In genomic region chr4:1890979-1891378, GRCh38 we compare ENCODE assay signal across 13 cellular contexts. TPM values are rescaled to one million over a fixed set of nuclear protein-coding genes. Genes with fewer than 3 reads are reported as not detected.
A peak's percentile ranks its signal among the peaks of the same experiment; 100 is the strongest.
DNase-seq lines count a peak whose midpoint lies in the region; ATAC-seq lines count a peak whose summit lies in the region.
"Had no signal": no experiment of that assay in that cellular context is flagged by ENCODE, and none has a peak within 500 bp of the region (broad histone marks: within the 10 kb centered on the region; RNA-seq: fewer than 3 reads in every experiment).

No MANE protein-coding gene starts in this region.

- H3K4me1 Mint-ChIP-seq in T-helper 2 cell treated with Interferon-gamma antibody and Interleukin-4, amounts not matched to agents 5 μg/mL and 100 μg/mL, for 36 hours (ENCODE audit: low read depth), result peaks cover 25% of the 10 kb centered on the region

- no peak overlapping the region for H3K4me3 Mint-ChIP-seq in T-helper 2 cell treated with Interferon-gamma antibody and Interleukin-4, amounts not matched to agents 5 μg/mL and 100 μg/mL, for 36 hours
- H3K4me3 Mint-ChIP-seq: CD4-positive, alpha-beta memory T cell had no signal

- peak overlapping the region; percentile 7 for H3K27ac Mint-ChIP-seq in T-helper 2 cell treated with Interferon-gamma antibody and Interleukin-4, amounts not matched to agents 5 μg/mL and 100 μg/mL, for 36 hours

- intact Hi-C loops in left colon (cut with DNase I, micrococcal nuclease) (no loop called here), sciatic nerve (cut with DNase I) (no loop called here)

- H3K9me3 Mint-ChIP-seq in T-helper 2 cell treated with Interferon-gamma antibody and Interleukin-4, amounts not matched to agents 5 μg/mL and 100 μg/mL, for 36 hours, result no peaks in the 10 kb centered on the region
- H3K9me3 Mint-ChIP-seq: CD4-positive, alpha-beta memory T cell had no signal

- peaks cover 32% of the 10 kb centered on the region for H3K36me3 Mint-ChIP-seq in T-helper 2 cell treated with Interferon-gamma antibody and Interleukin-4, amounts not matched to agents 5 μg/mL and 100 μg/mL, for 36 hours (ENCODE audit: low read depth)

- ATAC-seq in left colon, result peak; percentile 62
- ATAC-seq in sciatic nerve, result no peak
- no peak for ATAC-seq in HG02885 (IDR thresholded peaks at IDR 0.05; ENCODE audit: poor library complexity, unreplicated experiment)
- ATAC-seq in GM19395 (IDR thresholded peaks at IDR 0.05; ENCODE audit: unreplicated experiment), result no peak
- no peak for ATAC-seq in HG03565 (IDR thresholded peaks at IDR 0.05; ENCODE audit: unreplicated experiment)
- ATAC-seq: A549, GM12878 had no signal

- H3K27me3 Mint-ChIP-seq in T-helper 2 cell treated with Interferon-gamma antibody and Interleukin-4, amounts not matched to agents 5 μg/mL and 100 μg/mL, for 36 hours (ENCODE audit: low read depth), result no peaks in the 10 kb centered on the region
- H3K27me3 Mint-ChIP-seq: CD4-positive, alpha-beta memory T cell had no signal

- no peak for DNase-seq in T-helper 2 cell treated with Interferon-gamma antibody and Interleukin-4, amounts not matched to agents 5 μg/mL and 100 μg/mL, for 36 hours (ENCODE audit: low spot score)
- no peak for DNase-seq in T-helper 2 cell
- no peak for DNase-seq in left colon
- peak; percentile 28 for DNase-seq in sciatic nerve (ENCODE audit: low spot score)
- DNase-seq: AML-193; CD4-positive, alpha-beta memory T cell; DMS79 treated with DMSO at 0.1 percent for 48 hours; GM23248 had no signal

RNA-seq across cellular contexts. Expression of gene NSD2, which starts 19.8 kb away (rescaled TPM):
- total RNA-seq in left colon (100 to 1,000 TPM in 1 of 2 donors, 10 to 100 TPM in 1; 64.5 to 115 TPM), sciatic nerve (51.4 TPM)

RNA-seq across cellular contexts. Expression of gene LETM1, which starts 35.0 kb away (rescaled TPM):
- total RNA-seq in left colon (100 to 1,000 TPM; 112 to 160 TPM), sciatic nerve (37.9 TPM)
